ENCODE assay signal across 33 cellular contexts in the genomic region with DNA sequence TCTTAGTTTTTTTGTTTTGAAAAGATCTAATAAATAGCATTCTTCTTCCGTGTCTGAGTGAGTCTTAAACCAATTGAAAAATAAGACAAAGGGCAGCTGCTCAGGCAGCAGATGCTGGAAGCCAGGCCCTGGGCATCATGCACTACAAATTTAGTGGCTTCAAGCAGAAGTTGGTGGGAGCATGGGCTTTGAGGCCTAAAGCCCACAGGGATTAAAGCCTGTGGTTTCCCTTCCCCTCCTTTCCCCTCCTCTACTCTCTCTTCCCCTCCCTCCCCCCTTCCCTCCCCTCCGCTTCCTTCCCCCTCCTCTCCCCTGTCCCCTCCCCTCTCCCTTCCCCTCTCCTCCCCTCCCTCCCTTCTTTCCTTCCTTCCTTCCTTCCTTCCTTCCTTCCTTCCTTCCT. TPM values are rescaled to one million over a fixed set of nuclear protein-coding genes. Genes with fewer than 3 reads are reported as not detected.
"Had no signal": no experiment of that assay in that cellular context is flagged by ENCODE, and none has a peak within 500 bp of the region (broad histone marks: within the 10 kb centered on the region; RNA-seq: fewer than 3 reads in every experiment).

No MANE protein-coding gene starts in this region.

- H3K4me3 ChIP-seq: breast epithelium, pancreas, prostate gland, sigmoid colon, smooth muscle cell, suprapubic skin, tibial artery, upper lobe of right lung had no signal

- H3K9me3 ChIP-seq: breast epithelium, pancreas, prostate gland, suprapubic skin, tibial artery, upper lobe of right lung had no signal

- H3K36me3 ChIP-seq: breast epithelium, pancreas, prostate gland, sigmoid colon, suprapubic skin, tibial artery, upper lobe of right lung had no signal

- ATAC-seq: activated CD8-positive, alpha-beta T cell treated with anti-CD3 and anti-CD28 coated beads for 36 hours; activated naive CD4-positive, alpha-beta T cell treated with anti-CD3 and anti-CD28 coated beads, Interleukin-2, amount 50 U/mL, for 72 hours; activated T-cell treated with anti-CD3 and anti-CD28 coated beads, Interleukin-2, amount 50 U/mL, for 4 hours; activated T-helper 17 cell treated with anti-CD3 and anti-CD28 coated beads, Interleukin-2, amount 50 U/mL, for 72 hours; esophagus mucosa; left colon; naive thymus-derived CD4-positive, alpha-beta T cell; pancreas; upper lobe of right lung; WTC11 had no signal

- DNase-seq: activated CD4-positive, alpha-beta T cell treated with anti-CD3 and anti-CD28 coated beads for 1 hour; activated CD4-positive, alpha-beta T cell treated with anti-CD3 and anti-CD28 coated beads, Interleukin-2, amount 50 U/mL, for 1 hour; activated CD8-positive, alpha-beta T cell treated with anti-CD3 and anti-CD28 coated beads for 36 hours; activated T-cell treated with anti-CD3 and anti-CD28 coated beads, Interleukin-2, amount 50 U/mL, for 4 hours; central memory CD4-positive, alpha-beta T cell; endodermal cell; foreskin fibroblast; head of caudate nucleus; hypothalamus; immature natural killer cell; kidney; left colon; mammary epithelial cell; naive thymus-derived CD4-positive, alpha-beta T cell; nucleus accumbens; pancreas; sigmoid colon; stimulated activated CD4-positive, alpha-beta T cell treated with anti-CD3 and anti-CD28 coated beads, Interleukin-2, amount 100 ng/mL, for 24 hours; stimulated activated naive CD4-positive, alpha-beta T cell; T1000; tibial artery; upper lobe of right lung had no signal

- H3K4me1 ChIP-seq: breast epithelium, pancreas, prostate gland, sigmoid colon, suprapubic skin, tibial artery, upper lobe of right lung had no signal

- H3K4me2 ChIP-seq: smooth muscle cell had no signal

- H3K27ac ChIP-seq: breast epithelium, pancreas, prostate gland, sigmoid colon, suprapubic skin, tibial artery, upper lobe of right lung had no signal

- H3K27me3 ChIP-seq: breast epithelium, pancreas, sigmoid colon, suprapubic skin, tibial artery, upper lobe of right lung had no signal

RNA-seq across cellular contexts. Expression of a gene that starts 20.1 kb away (rescaled TPM):
- total RNA-seq: activated T-cell treated with anti-CD3 and anti-CD28 coated beads, Interleukin-2, amount 50 U/mL, for 4 hours; breast epithelium; esophagus mucosa; kidney; left colon; mammary epithelial cell; mesothelial cell of epicardium; pancreas; smooth muscle cell had no signal
- polyA plus RNA-seq: immature natural killer cell; liver; naive thymus-derived CD4-positive, alpha-beta T cell; neural cell; pancreas; smooth muscle cell had no signal
